24 cellular contexts compared by ENCODE assay signal in genomic region chr20:40664891-40665290, GRCh38. TPM values are rescaled to one million over a fixed set of nuclear protein-coding genes. Genes with fewer than 3 reads are reported as not detected.
DNase-seq lines count a peak whose midpoint lies in the region; ATAC-seq, FAIRE-seq and TF ChIP-seq lines count a peak whose summit lies in the region.
"Had no signal": no experiment of that assay in that cellular context is flagged by ENCODE, and none has a peak within 500 bp of the region (broad histone marks: within the 10 kb centered on the region; RNA-seq: fewer than 3 reads in every experiment).

No MANE protein-coding gene starts in this region.

- H3K36me3 Mint-ChIP-seq in H9 (ENCODE audit: insufficient read depth in 1 of 3, low read depth in 3 of 3), result no peaks in the 10 kb centered on the region
- H3K36me3 Mint-ChIP-seq: CD14-positive monocyte; CD8-positive, alpha-beta memory T cell had no signal

- in situ Hi-C loops in HepG2 (cut with HindIII; ENCODE audit: extremely low pct_ligation_motif_present, low pct_unique_long_range_greater_than_20kb), result no loop called here

- H2AK5ac ChIP-seq in trophoblast cell (ENCODE audit: low read length) (peak overlapping the region; percentile 27), H9 (ENCODE audit: insufficient read length, low read length) (no peak overlapping the region)

- TF ChIP-seq CTCF in HepG2 (CRISPR knock-in tag; IDR thresholded peaks at IDR 0.05), result no peak
- no peak for TF ChIP-seq CTCF in right lobe of liver (IDR thresholded peaks at IDR 0.05)
- no peak for TF ChIP-seq CTCF in VCaP (conservative IDR thresholded peaks at IDR 0.05)
- TF ChIP-seq CTCF in H9 (conservative IDR thresholded peaks at IDR 0.05), result no peak
- no peak for TF ChIP-seq CTCF in ascending aorta (IDR thresholded peaks at IDR 0.05)

- H3T11ph ChIP-seq in H9 (ENCODE audit: low read length), result no peak overlapping the region

- FAIRE-seq in HepG2 (lab: Jason Lieb, UNC), result no peak
- FAIRE-seq: A204.1, D721Med, GM12878, GM18507, H1 had no signal

- POLR2A ChIA-PET in HepG2 (lab: Yijun Ruan, JAX), result no interaction called here

- peak overlapping the region; percentile 63 for H3K18ac ChIP-seq in trophoblast cell (ENCODE audit: low read length)
- no peak overlapping the region for H3K18ac ChIP-seq in H9 (ENCODE audit: insufficient read length, low read depth, low read length)

- peaks cover 40% of the 10 kb centered on the region for H3K4me1 ChIP-seq in HepG2 (ENCODE audit: insufficient read depth, low read length)
- peaks cover 0 to 31% (median 17%) of the 10 kb centered on the region in 4 donors for H3K4me1 ChIP-seq in right lobe of liver
- peaks cover 29 to 33% of the 10 kb centered on the region in 2 experiments for H3K4me1 ChIP-seq in trophoblast cell (ENCODE audit: control insufficient read depth in 1 of 2, insufficient read depth in 2 of 2, low read length in 2 of 2)
- H3K4me1 ChIP-seq in H9 (ENCODE audit: insufficient read depth, low read length), result no peaks in the 10 kb centered on the region
- H3K4me1 ChIP-seq in SJCRH30, result no peaks in the 10 kb centered on the region
- no peaks in the 10 kb centered on the region for H3K4me1 ChIP-seq in ascending aorta
- H3K4me1 ChIP-seq: BLaER1 had no signal

- H3K9me3 ChIP-seq in HepG2 (ENCODE audit: low read length) (no peaks in the 10 kb centered on the region), right lobe of liver (no peaks in the 10 kb centered on the region), trophoblast cell (ENCODE audit: insufficient read depth, low read depth, low read length) (no peaks in the 10 kb centered on the region), H9 (ENCODE audit: control insufficient read depth, low read depth, low read length) (no peaks in the 10 kb centered on the region), SJCRH30 (replicated peaks) (no peaks in the 10 kb centered on the region), ascending aorta (no peaks in the 10 kb centered on the region)
- H3K9me3 ChIP-seq: BLaER1 had no signal

- H4K91ac ChIP-seq in trophoblast cell (ENCODE audit: low read depth, low read length) (peak overlapping the region; percentile 58), H9 (ENCODE audit: insufficient read length, low read depth, low read length) (no peak overlapping the region)

- H3K14ac ChIP-seq in trophoblast cell (ENCODE audit: low read length) (peak overlapping the region; percentile 24), H9 (ENCODE audit: insufficient read depth, low read length) (no peak overlapping the region)

- CTCF ChIA-PET in HepG2 (lab: Yijun Ruan, JAX; ENCODE audit: low intra/inter-chr PET ratio, low total read pairs), result no interaction called here

- H3K36me3 ChIP-seq in HepG2 (replicated peaks in 1 of 2; ENCODE audit: control insufficient read depth in 1 of 2, insufficient read depth in 2 of 2, low read length in 2 of 2) (no peaks in the 10 kb centered on the region), right lobe of liver (no peaks in the 10 kb centered on the region), trophoblast cell (ENCODE audit: control insufficient read depth in 1 of 2, insufficient read depth in 2 of 2, low read length in 2 of 2) (no peaks in the 10 kb centered on the region), SJCRH30 (no peaks in the 10 kb centered on the region), ascending aorta (no peaks in the 10 kb centered on the region)
- H3K36me3 ChIP-seq: BLaER1 had no signal

- no peak overlapping the region for H3K27ac ChIP-seq in HepG2 (ENCODE audit: extremely low read length, insufficient read depth, low read length)
- H3K27ac ChIP-seq in right lobe of liver, result no peak overlapping the region
- peak overlapping the region; percentile 53 for H3K27ac ChIP-seq in VCaP
- peak overlapping the region; percentile 69 for H3K27ac ChIP-seq in trophoblast cell (ENCODE audit: low read depth, low read length)
- H3K27ac ChIP-seq in H9 (ENCODE audit: insufficient read length, low read depth, low read length), result no peak overlapping the region
- H3K27ac ChIP-seq in SJCRH30, result no peak overlapping the region
- H3K27ac ChIP-seq in ascending aorta, result no peak overlapping the region
- H3K27ac ChIP-seq: 22Rv1, BLaER1 had no signal

- peak overlapping the region; percentile 17 for H4K8ac ChIP-seq in trophoblast cell (ENCODE audit: low read depth, low read length)
- no peak overlapping the region for H4K8ac ChIP-seq in H9 (replicated peaks; ENCODE audit: insufficient read length, low read depth, low read length)

- peaks cover 6 to 14% of the 10 kb centered on the region in 2 experiments for H3K4me1 Mint-ChIP-seq in H9
- H3K4me1 Mint-ChIP-seq: B cell; CD14-positive monocyte; CD8-positive, alpha-beta memory T cell had no signal

- no peak overlapping the region for H4K5ac ChIP-seq in H9 (ENCODE audit: insufficient read length, low read depth, low read length)

- H2BK120ac ChIP-seq in trophoblast cell (ENCODE audit: insufficient read depth, low read length, poor library complexity) (peak overlapping the region; percentile 29), H9 (ENCODE audit: low read depth, low read length, poor library complexity, severe bottlenecking) (no peak overlapping the region)

- TF ChIP-seq EP300 in HepG2 (IDR thresholded peaks at IDR 0.05; ENCODE audit: low read depth in 2 of 2, low read length in 2 of 2) (no peak), HepG2 (CRISPR knock-in tag; IDR thresholded peaks at IDR 0.05; ENCODE audit: borderline replicate concordance) (no peak)

- H2BK15ac ChIP-seq in H9 (ENCODE audit: low read depth, low read length), result no peak overlapping the region

- H2AFZ ChIP-seq in HepG2 (ENCODE audit: low read length), result no peak overlapping the region
- no peak overlapping the region for H2AFZ ChIP-seq in trophoblast cell (ENCODE audit: insufficient read depth, low read length, poor library complexity)
- H2AFZ ChIP-seq in H9 (ENCODE audit: low read length), result no peak overlapping the region

- ATAC-seq in HepG2 (no peak), right lobe of liver (no peak), GM18520 (IDR thresholded peaks at IDR 0.05; ENCODE audit: unreplicated experiment) (no peak)
- ATAC-seq: GM12878, HCT116 had no signal

- no peaks in the 10 kb centered on the region for H4K20me1 ChIP-seq in HepG2 (ENCODE audit: insufficient read depth, low read length)
- H4K20me1 ChIP-seq in H9 (ENCODE audit: control insufficient read depth, insufficient read depth, insufficient read length), result no peaks in the 10 kb centered on the region
- H4K20me1 ChIP-seq: BLaER1 had no signal

- no peak for TF ChIP-seq POLR2A in HepG2 (IDR thresholded peaks at IDR 0.05; ENCODE audit: insufficient read depth in 1 of 2, low read depth in 2 of 2, low read length in 2 of 2)
- TF ChIP-seq POLR2A in right lobe of liver (IDR thresholded peaks at IDR 0.05), result no peak

- H2BK20ac ChIP-seq in H9 (ENCODE audit: low read depth, low read length, poor library complexity, severe bottlenecking), result no peak overlapping the region

- DNase-seq in HepG2 (ENCODE audit: low spot score), result no peak
- no peak for DNase-seq in right lobe of liver
- no peak for DNase-seq in trophoblast cell
- DNase-seq in H9, result no peak
- DNase-seq in SJCRH30, result no peak
- no peak for DNase-seq in ascending aorta (ENCODE audit: low spot score in 2 of 2)
- DNase-seq: CD4-positive, alpha-beta T cell; CD8-positive, alpha-beta memory T cell; DMS 273 treated with DMSO at 0.1 percent for 48 hours; DMS79; EL; GDM1 had no signal

- H3K4ac ChIP-seq in trophoblast cell (ENCODE audit: low read depth, low read length) (no peak overlapping the region), H9 (ENCODE audit: low read depth, low read length) (no peak overlapping the region)

- H2BK12ac ChIP-seq in trophoblast cell (ENCODE audit: low read length) (peak overlapping the region; percentile 33), H9 (ENCODE audit: insufficient read length, low read depth, low read length) (no peak overlapping the region)

- WGBS in HepG2 (ENCODE audit: low lambda C conversion rate), result 60% methylated on average over 5 of the region's 5 CpGs
- 100% methylated on average over 5 of the region's 5 CpGs for WGBS in right lobe of liver (ENCODE audit: insufficient coverage, low coverage, low lambda C conversion rate, missing lambda C conversion rate)
- WGBS in trophoblast cell (ENCODE audit: extremely low coverage, insufficient coverage, insufficient read length), result 100% methylated on average over 2 of the region's 5 CpGs
- WGBS in H9 (ENCODE audit: extremely low coverage, insufficient read length, low lambda C conversion rate), result 100% methylated on average over 2 of the region's 5 CpGs

- no peaks in the 10 kb centered on the region; a peak in 1 of 5 replicates for H3K9me3 Mint-ChIP-seq in H9
- H3K9me3 Mint-ChIP-seq: CD14-positive monocyte; CD4-positive, alpha-beta T cell; CD8-positive, alpha-beta memory T cell had no signal

- intact Hi-C loops in HepG2 (cut with micrococcal nuclease; ENCODE audit: unreplicated experiment), result no loop called here
- intact Hi-C loops in right lobe of liver (cut with DNase I), result loop anchor here in 1 of 2 donors (10.0 kb wide), 1 partner anchor 110 kb away; no protein-coding TSS in a partner anchor
- intact Hi-C loops in ascending aorta (cut with DNase I), result loop anchor here (5.0 to 10.0 kb wide), 2 partner anchors 53 to 60 kb away; no protein-coding TSS in a partner anchor

- H4K12ac ChIP-seq in trophoblast cell (ENCODE audit: low read depth, low read length), result no peak overlapping the region

- no peak overlapping the region for H3K27ac Mint-ChIP-seq in H9
- H3K27ac Mint-ChIP-seq: B cell; CD4-positive, alpha-beta T cell; CD8-positive, alpha-beta memory T cell had no signal

- no peak for TF ChIP-seq RAD21 in HepG2 (CRISPR knock-in tag; IDR thresholded peaks at IDR 0.05)

- H3K23me2 ChIP-seq in H9 (ENCODE audit: insufficient read length, low read depth, low read length, poor library complexity, severe bottlenecking), result no peaks in the 10 kb centered on the region

- H3K27me3 ChIP-seq in HepG2 (ENCODE audit: control insufficient read depth in 1 of 2, insufficient read depth in 2 of 2, low read length in 2 of 2) (no peaks in the 10 kb centered on the region), right lobe of liver (no peaks in the 10 kb centered on the region), trophoblast cell (ENCODE audit: insufficient read depth, low read length) (no peaks in the 10 kb centered on the region), H9 (ENCODE audit: insufficient read depth, low read length) (no peaks in the 10 kb centered on the region), SJCRH30 (peaks cover 15% of the 10 kb centered on the region), ascending aorta (no peaks in the 10 kb centered on the region)
- H3K27me3 ChIP-seq: BLaER1 had no signal

- H3K9ac ChIP-seq in HepG2 (ENCODE audit: insufficient read depth, low read depth, low read length), result no peak overlapping the region
- no peak overlapping the region for H3K9ac ChIP-seq in trophoblast cell (ENCODE audit: low read length)
- no peak overlapping the region for H3K9ac ChIP-seq in H9 (ENCODE audit: extremely low read depth, insufficient read length, low read length)
- H3K9ac ChIP-seq: BLaER1 had no signal

- H3K27me3 Mint-ChIP-seq in H9 (ENCODE audit: low read depth), result peaks cover 3% of the 10 kb centered on the region

- no peak overlapping the region for H3K56ac ChIP-seq in H9 (ENCODE audit: insufficient read length, low read depth, low read length)

- no peak overlapping the region; a peak in 1 of 5 replicates for H3K4me3 Mint-ChIP-seq in H9
- H3K4me3 Mint-ChIP-seq: B cell; CD14-positive monocyte; CD4-positive, alpha-beta T cell; CD8-positive, alpha-beta memory T cell had no signal

- peaks cover 16% of the 10 kb centered on the region for H3K79me1 ChIP-seq in trophoblast cell (ENCODE audit: low read length)
- no peaks in the 10 kb centered on the region for H3K79me1 ChIP-seq in H9 (ENCODE audit: insufficient read depth, low read depth, low read length, poor library complexity, severe bottlenecking)

- no TSS peak for BruUV-seq in HepG2 (replicated peaks; lab: Mats Ljungman, UMichigan)

- H2BK5ac ChIP-seq in trophoblast cell (ENCODE audit: low read depth, low read length, poor library complexity) (no peak overlapping the region), H9 (ENCODE audit: insufficient read length, low read length) (no peak overlapping the region)

- H3K23ac ChIP-seq in trophoblast cell (ENCODE audit: low read length) (no peak overlapping the region), H9 (ENCODE audit: insufficient read length, low read depth, low read length) (no peak overlapping the region)

- H3K4me3 ChIP-seq in HepG2 (replicated peaks in 1 of 3; ENCODE audit: insufficient read depth in 1 of 3, low read depth in 2 of 3, low read length in 3 of 3) (no peak overlapping the region), right lobe of liver (no peak overlapping the region), trophoblast cell (ENCODE audit: low read depth, low read length) (no peak overlapping the region), SJCRH30 (no peak overlapping the region), ascending aorta (no peak overlapping the region)
- H3K4me3 ChIP-seq: BLaER1, GM12878 had no signal

- H3K4me2 ChIP-seq in HepG2 (ENCODE audit: low read depth, low read length) (no peak overlapping the region), trophoblast cell (ENCODE audit: low read length) (peak overlapping the region; percentile 4), H9 (ENCODE audit: insufficient read depth, insufficient read length, low read length) (no peak overlapping the region)
- H3K4me2 ChIP-seq: BLaER1 had no signal

- no peaks in the 10 kb centered on the region for H3K79me2 ChIP-seq in HepG2 (ENCODE audit: insufficient read depth, low read length)
- no peaks in the 10 kb centered on the region for H3K79me2 ChIP-seq in trophoblast cell (ENCODE audit: control insufficient read depth, insufficient read depth, low read length, poor library complexity)
- H3K79me2 ChIP-seq in H9 (ENCODE audit: insufficient read depth, low read length), result no peaks in the 10 kb centered on the region

RNA-seq across cellular contexts. Expression of gene MAFB, which starts 24.1 kb away (rescaled TPM):
- total RNA-seq in HepG2 (2016; rRNA removed; fragmentation: Illumina TruSeq; extraction: Trizol) (0.11 and 0.18 TPM in 2 replicates), right lobe of liver (10 to 100 TPM; 16.6 to 32.3 (median 22.5) TPM), H9 (2021) (0.85 and 1.0 TPM in 2 replicates), ascending aorta (84.6 TPM)
- not detected in 2 replicates for total RNA-seq in HepG2 (2016; cell fraction: cytosol; rRNA removed; fragmentation: Illumina TruSeq; extraction: Trizol; ENCODE audit: low read depth)
- 0.06 and 0.27 TPM in 2 replicates for total RNA-seq in HepG2 (2016; cell fraction: insoluble cytoplasmic fraction; rRNA removed; fragmentation: Illumina TruSeq; extraction: Trizol)
- 0.03 and 0.09 TPM in 2 replicates for total RNA-seq in HepG2 (2016; cell fraction: membrane; rRNA removed; fragmentation: Illumina TruSeq; extraction: Trizol)
- 0.13 and 0.25 TPM in 2 replicates for total RNA-seq in HepG2 (2016; cell fraction: nucleus; rRNA removed; fragmentation: Illumina TruSeq; extraction: Trizol)
- 0.08 and 0.14 TPM in 2 replicates for polyA plus RNA-seq in HepG2 (2011; rRNA removed)
- polyA plus RNA-seq in HepG2 (2011; cell fraction: cytosol; rRNA removed), result 0.04 and 0.10 TPM in 2 replicates
- 0.14 and 0.24 TPM in 2 replicates for polyA plus RNA-seq in HepG2 (2011; cell fraction: nucleus; rRNA removed)
- polyA plus RNA-seq in HepG2 (2012), result 0.11 and 0.28 TPM in 2 replicates
- polyA plus RNA-seq in HepG2 (2016; cell fraction: cytosol; fragmentation: Illumina TruSeq; extraction: Trizol; ENCODE audit: low read depth), result not detected in 2 replicates
- 0.26 and 0.32 TPM in 2 replicates for polyA plus RNA-seq in HepG2 (2016; cell fraction: insoluble cytoplasmic fraction; fragmentation: Illumina TruSeq; extraction: Trizol; ENCODE audit: low read depth)
- 0.05 and 0.07 TPM in 2 replicates for polyA plus RNA-seq in HepG2 (2016; cell fraction: membrane; fragmentation: Illumina TruSeq; extraction: Trizol; ENCODE audit: low read depth)
- 0.39 and 0.52 TPM in 2 replicates for polyA plus RNA-seq in HepG2 (2016; cell fraction: nucleus; fragmentation: Illumina TruSeq; extraction: Trizol; ENCODE audit: insufficient read depth, low read depth)
- 0.06 and 0.98 TPM in 2 replicates for polyA minus RNA-seq in HepG2 (2011; rRNA and poly(A)+ RNA removed; ENCODE audit: low replicate concordance)
- polyA minus RNA-seq in HepG2 (2011; cell fraction: cytosol; rRNA and poly(A)+ RNA removed), result 0.18 and 0.20 TPM in 2 replicates
- polyA minus RNA-seq in HepG2 (2011; cell fraction: nucleus; rRNA and poly(A)+ RNA removed), result 0.12 and 0.13 TPM in 2 replicates
- 13.0 and 14.8 TPM in 2 replicates for polyA plus RNA-seq in trophoblast cell (2013)
- total RNA-seq in SJCRH30 (2014; rRNA removed; shearing (Covaris generic)), result not detected in 2 replicates
- total RNA-seq: GM12878 had no signal
- polyA plus RNA-seq: CD8-positive, alpha-beta memory T cell had no signal

Comparison
In these comparisons a context has a peak if more than half of its experiments do, and no peak if none do; other contexts are left out.
1. H3K27ac ChIP-seq: peak in VCaP (single experiment) and trophoblast cell (single experiment); none in HepG2 (single experiment), right lobe of liver (0 of 3), H9 (single experiment), SJCRH30 (single experiment) and ascending aorta (0 of 2).